8 cellular contexts compared by ENCODE assay signal in the genomic region with DNA sequence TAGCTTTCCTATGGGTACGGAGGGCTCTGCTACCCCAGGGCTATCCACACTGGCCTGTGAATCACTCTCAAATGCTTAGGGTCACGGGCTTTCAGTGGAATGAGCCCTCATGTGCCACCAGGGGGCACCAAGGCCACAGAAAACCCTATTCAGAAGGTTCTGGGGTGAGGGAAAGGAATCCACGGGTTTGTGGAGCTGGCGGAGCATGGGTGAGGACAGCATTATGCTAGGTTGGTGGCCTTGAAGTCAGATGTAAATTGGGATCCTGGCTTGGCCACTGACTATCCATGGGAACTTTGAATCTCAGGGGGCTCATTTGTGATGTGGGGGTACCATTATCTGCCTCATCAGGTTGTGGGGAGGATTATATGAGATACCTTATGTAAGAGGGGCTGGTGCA. TPM values are rescaled to one million over a fixed set of nuclear protein-coding genes. Genes with fewer than 3 reads are reported as not detected.
DNase-seq lines count a peak whose midpoint lies in the region; ATAC-seq and TF ChIP-seq lines count a peak whose summit lies in the region.

No MANE protein-coding gene starts in this region.

- no peaks in the 10 kb centered on the region for H3K27me3 Mint-ChIP-seq in activated T-cell treated with anti-CD3 and anti-CD28 coated beads, Interleukin-2, amount 50 U/mL, for 4 hours (ENCODE audit: low read depth)
- H3K27me3 Mint-ChIP-seq in neural progenitor cell (ENCODE audit: insufficient read depth, low read depth) = no peaks in the 10 kb centered on the region

- ATAC-seq in HG03442 (IDR thresholded peaks at IDR 0.05; ENCODE audit: unreplicated experiment) = peak; percentile 41
- ATAC-seq in activated T-cell treated with anti-CD3 and anti-CD28 coated beads, Interleukin-2, amount 50 U/mL, for 4 hours = peak; percentile 65
- no peak for ATAC-seq in GM18502 (IDR thresholded peaks at IDR 0.05; ENCODE audit: poor library complexity, unreplicated experiment)

- H3K9me3 ChIP-seq in DOHH2 (ENCODE audit: control insufficient read depth, insufficient read depth, low read length) (no peaks in the 10 kb centered on the region), neural progenitor cell (ENCODE audit: low read depth) (no peaks in the 10 kb centered on the region)

- peak overlapping the region; percentile 3 for H3K27ac Mint-ChIP-seq in neural progenitor cell

- no peak overlapping the region for H3K27ac ChIP-seq in DOHH2 (ENCODE audit: low read depth, low read length)
- no peak overlapping the region for H3K27ac ChIP-seq in neural progenitor cell

- no peaks in the 10 kb centered on the region for H3K9me2 ChIP-seq in DOHH2 (replicated peaks; ENCODE audit: control insufficient read depth, low read length)

- H3K36me3 ChIP-seq in DOHH2 (ENCODE audit: control insufficient read depth, low read length) = peaks cover 7% of the 10 kb centered on the region
- H3K36me3 ChIP-seq in neural progenitor cell = no peaks in the 10 kb centered on the region

- H3K79me2 ChIP-seq in DOHH2 (ENCODE audit: control insufficient read depth, low read length) (peaks cover 18% of the 10 kb centered on the region), neural progenitor cell (ENCODE audit: low read depth) (no peaks in the 10 kb centered on the region)

- H3K9ac ChIP-seq in neural progenitor cell = no peak overlapping the region

- H3F3A ChIP-seq in DOHH2 (ENCODE audit: control insufficient read depth, insufficient read depth) = no peaks in the 10 kb centered on the region
- H3F3A ChIP-seq in neural progenitor cell (ENCODE audit: low read depth) = no peaks in the 10 kb centered on the region

- peak; percentile 52 for DNase-seq in OCI-M2 (lab: John Stamatoyannopoulos, UW; ENCODE audit: unreplicated experiment)
- DNase-seq in activated T-cell treated with anti-CD3 and anti-CD28 coated beads, Interleukin-2, amount 50 U/mL, for 4 hours = peak; percentile 54
- peak; percentile 71 for DNase-seq in fibroblast of mammary gland (ENCODE audit: low read depth)
- peak; percentile 86 for DNase-seq in neural progenitor cell (ENCODE audit: low spot score)
- peak; percentile 70 for DNase-seq in stromal cell of bone marrow (ENCODE audit: low read depth)

- H3K36me3 Mint-ChIP-seq in activated T-cell treated with anti-CD3 and anti-CD28 coated beads, Interleukin-2, amount 50 U/mL, for 4 hours (ENCODE audit: insufficient read depth) = peaks cover under 1% of the 10 kb centered on the region
- H3K36me3 Mint-ChIP-seq in neural progenitor cell = no peaks in the 10 kb centered on the region

- H3K9me3 Mint-ChIP-seq in activated T-cell treated with anti-CD3 and anti-CD28 coated beads, Interleukin-2, amount 50 U/mL, for 4 hours = no peaks in the 10 kb centered on the region
- no peaks in the 10 kb centered on the region for H3K9me3 Mint-ChIP-seq in neural progenitor cell

- no peak overlapping the region for H2AFZ ChIP-seq in neural progenitor cell (replicated peaks)

- peak; percentile 94 for TF ChIP-seq CTCF in DOHH2 (IDR thresholded peaks at IDR 0.05; ENCODE audit: low read depth, low read length, poor library complexity, severe bottlenecking)
- TF ChIP-seq CTCF in fibroblast of mammary gland (conservative IDR thresholded peaks at IDR 0.05; ENCODE audit: control insufficient read depth, insufficient read depth, low read depth, low read length) = peak; percentile 87
- TF ChIP-seq CTCF in neural progenitor cell (IDR thresholded peaks at IDR 0.05) = peak; percentile 86

- H3K27me3 ChIP-seq in DOHH2 (ENCODE audit: control insufficient read depth, low read length) (no peaks in the 10 kb centered on the region), neural progenitor cell (no peaks in the 10 kb centered on the region)

- H3K4me3 ChIP-seq in DOHH2 (ENCODE audit: low read length) = no peak overlapping the region
- H3K4me3 ChIP-seq in fibroblast of mammary gland (ENCODE audit: control insufficient read depth, low read depth, low read length) = no peak overlapping the region
- no peak overlapping the region for H3K4me3 ChIP-seq in neural progenitor cell

- H4K20me1 ChIP-seq in DOHH2 (ENCODE audit: control insufficient read depth, insufficient read depth, low read depth, low read length) (no peaks in the 10 kb centered on the region), neural progenitor cell (ENCODE audit: low read depth) (no peaks in the 10 kb centered on the region)

- peak overlapping the region; percentile 38; the same call in 1 of the 2 replicates for H3K4me2 ChIP-seq in DOHH2 (ENCODE audit: low read length)
- H3K4me2 ChIP-seq in neural progenitor cell = no peak overlapping the region

- peaks cover 24% of the 10 kb centered on the region for H3K4me1 ChIP-seq in DOHH2 (ENCODE audit: control insufficient read depth, low read length)
- H3K4me1 ChIP-seq in neural progenitor cell = no peaks in the 10 kb centered on the region

- H3K4me1 Mint-ChIP-seq in activated T-cell treated with anti-CD3 and anti-CD28 coated beads, Interleukin-2, amount 50 U/mL, for 4 hours (ENCODE audit: low read depth) = peaks cover 10% of the 10 kb centered on the region
- H3K4me1 Mint-ChIP-seq in neural progenitor cell = peaks cover 9% of the 10 kb centered on the region

- no peak overlapping the region for H3K4me3 Mint-ChIP-seq in activated T-cell treated with anti-CD3 and anti-CD28 coated beads, Interleukin-2, amount 50 U/mL, for 4 hours
- H3K4me3 Mint-ChIP-seq in neural progenitor cell = no peak overlapping the region

RNA-seq across cellular contexts. Expression of a gene that starts 5.1 kb away (rescaled TPM):
- 100 to 1,000 TPM; 166 to 171 (median 170) TPM for total RNA-seq in activated T-cell treated with anti-CD3 and anti-CD28 coated beads, Interleukin-2, amount 50 U/mL, for 4 hours
- total RNA-seq in neural progenitor cell (ENCODE audit: low replicate concordance) = 34.4 and 46.8 TPM in 2 replicates

RNA-seq across cellular contexts. Expression of a gene that starts 21.8 kb away (rescaled TPM):
- under 1 TPM; 0.11 to 0.40 (median 0.28) TPM for total RNA-seq in activated T-cell treated with anti-CD3 and anti-CD28 coated beads, Interleukin-2, amount 50 U/mL, for 4 hours
- 0.28 and 0.56 TPM in 2 replicates for total RNA-seq in neural progenitor cell (ENCODE audit: low replicate concordance)

RNA-seq across cellular contexts. Expression of a gene that starts 38.4 kb away (rescaled TPM):
- not detected for total RNA-seq in activated T-cell treated with anti-CD3 and anti-CD28 coated beads, Interleukin-2, amount 50 U/mL, for 4 hours
- 0.12 TPM in 1 of 2 replicates, not detected in the other for total RNA-seq in neural progenitor cell (ENCODE audit: low replicate concordance)
